Comparison of ENCODE assay signal across 1 cellular context in the genomic region with DNA sequence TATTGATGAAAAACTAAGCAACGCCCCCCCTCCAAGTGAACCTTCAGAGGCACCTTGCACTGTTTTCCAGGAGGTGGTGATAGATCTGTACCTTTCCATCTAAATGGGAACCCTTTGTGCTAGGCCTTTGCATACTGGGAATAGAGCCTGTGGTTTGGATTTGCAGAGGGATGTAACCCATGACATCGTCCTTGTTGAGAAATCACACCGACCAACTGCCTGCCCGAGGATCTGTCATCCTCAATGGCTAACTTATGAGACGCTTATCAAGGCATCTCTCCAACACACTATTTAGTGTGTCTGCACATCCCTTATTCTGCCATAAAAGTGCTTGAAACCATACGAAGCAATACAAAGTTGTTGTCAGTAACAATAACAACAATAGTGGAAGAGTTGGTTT.
TF ChIP-seq lines count a peak whose summit lies in the region.

No MANE protein-coding gene starts in this region.

TF ChIP-seq in H1, 55 proteins besides CTCF, POLR2A, EP300 and RAD21:
- TF ChIP-seq SUZ12 (IDR thresholded peaks at IDR 0.05; ENCODE audit: low read length) = no peak
- TF ChIP-seq EZH2 (IDR thresholded peaks at IDR 0.05; ENCODE audit: low read depth, low read length, severe bottlenecking) = no peak
- TF ChIP-seq YY1 (IDR thresholded peaks at IDR 0.05; ENCODE audit: low read depth, low read length) = no peak
- no peak for TF ChIP-seq SIRT6 (IDR thresholded peaks at IDR 0.05; ENCODE audit: low read length)
- TF ChIP-seq RNF2 (IDR thresholded peaks at IDR 0.05; ENCODE audit: borderline replicate concordance, low read depth, low read length, missing control alignments, poor library complexity, severe bottlenecking) = no peak
- no peak for TF ChIP-seq CBX5 (IDR thresholded peaks at IDR 0.05; ENCODE audit: low read depth, low read length)
- TF ChIP-seq SIX5 (IDR thresholded peaks at IDR 0.05; ENCODE audit: low read depth, low read length) = no peak
- TF ChIP-seq TAF1 (IDR thresholded peaks at IDR 0.05; ENCODE audit: low read depth, low read length) = no peak
